In genomic region chr13:32538621-32539246, GRCh38 we compare ENCODE assay signal across 8 cellular contexts. TPM values are rescaled to one million over a fixed set of nuclear protein-coding genes. Genes with fewer than 3 reads are reported as not detected.
DNase-seq lines count a peak whose midpoint lies in the region; ATAC-seq and TF ChIP-seq lines count a peak whose summit lies in the region.

N4BP2L2 (minus strand) TSS chr13:32538795; CDS start chr13:32537027, 1,768 bp downstream.

- peak; percentile 94 for ATAC-seq in GM19351 (IDR thresholded peaks at IDR 0.05; ENCODE audit: unreplicated experiment)
- peak; percentile 96 for ATAC-seq in HG03521 (IDR thresholded peaks at IDR 0.05; ENCODE audit: unreplicated experiment)
- peak; percentile 99 for ATAC-seq in left colon

- H3K27ac Mint-ChIP-seq in activated CD4-positive, alpha-beta T cell treated with anti-CD3 and anti-CD28 coated beads, Interleukin-2, amount 10 ng/mL, durations not matched to agents 7 days and 5 days, result peak within 1 kb of the TSS; percentile 98

- no peaks in the 10 kb centered on the region for H3K9me3 Mint-ChIP-seq in activated CD4-positive, alpha-beta T cell treated with anti-CD3 and anti-CD28 coated beads, Interleukin-2, amount 10 ng/mL, durations not matched to agents 7 days and 5 days

- no peak for TF ChIP-seq CTCF in coronary artery (IDR thresholded peaks at IDR 0.05)

- H3K4me3 Mint-ChIP-seq in activated CD4-positive, alpha-beta T cell treated with anti-CD3 and anti-CD28 coated beads, Interleukin-2, amount 10 ng/mL, durations not matched to agents 7 days and 5 days, result peak within 1 kb of the TSS; percentile 90

- peak within 1 kb of the TSS; percentile 88 to 94 for H3K27ac ChIP-seq in coronary artery

- peaks cover 45% of the 10 kb centered on the region for H3K4me1 Mint-ChIP-seq in activated CD4-positive, alpha-beta T cell treated with anti-CD3 and anti-CD28 coated beads, Interleukin-2, amount 10 ng/mL, durations not matched to agents 7 days and 5 days

- intact Hi-C loops in left colon (cut with DNase I, micrococcal nuclease), result no loop called here

- CTCF ChIA-PET in activated CD4-positive, alpha-beta T cell treated with anti-CD3 and anti-CD28 coated beads, Interleukin-2, amount 10 ng/mL, durations not matched to agents 7 days and 5 days (lab: Charles Lee), result interaction anchor here (0.6 to 1.8 kb wide), 6 partner anchors 42 to 655 kb away, joined by 3 to 5 read pairs (median 3); partner anchors contain the start of gene PDS5B

- H3K4me3 ChIP-seq in coronary artery, result peak within 1 kb of the TSS; percentile 90

- peaks cover 7% of the 10 kb centered on the region for H3K27me3 Mint-ChIP-seq in activated CD4-positive, alpha-beta T cell treated with anti-CD3 and anti-CD28 coated beads, Interleukin-2, amount 10 ng/mL, durations not matched to agents 7 days and 5 days

- POLR2A ChIA-PET in activated CD4-positive, alpha-beta T cell treated with anti-CD3 and anti-CD28 coated beads, Interleukin-2, amount 10 ng/mL, durations not matched to agents 7 days and 5 days (lab: Charles Lee), result no interaction called here

- H3K36me3 Mint-ChIP-seq in activated CD4-positive, alpha-beta T cell treated with anti-CD3 and anti-CD28 coated beads, Interleukin-2, amount 10 ng/mL, durations not matched to agents 7 days and 5 days (ENCODE audit: low read depth), result peaks cover 40% of the 10 kb centered on the region

- DNase-seq in C1 segment of cervical spinal cord (lab: John Stamatoyannopoulos, UW) (peak; percentile 49 to 96 (median 89)), NCI-H69 (lab: John Stamatoyannopoulos, UW) (peak; percentile 95), coronary artery (ENCODE audit: low spot score) (peak; percentile 96), left colon (peak; percentile 92 to 96)
- peak; percentile 95 for DNase-seq in activated CD4-positive, alpha-beta T cell treated with anti-CD3 and anti-CD28 coated beads, Interleukin-2, amount 10 ng/mL, durations not matched to agents 7 days and 5 days
- peak; percentile 92 for DNase-seq in stimulated activated CD4-positive, alpha-beta T cell treated with anti-CD3 and anti-CD28 coated beads, Interleukin-1b, Interleukin-23, amount 100 ng/mL, for 48 hours

RNA-seq across cellular contexts. Expression of gene N4BP2L2, which starts in this region (rescaled TPM):
- 100 to 1,000 TPM; 134 to 136 TPM for total RNA-seq in activated CD4-positive, alpha-beta T cell treated with anti-CD3 and anti-CD28 coated beads, Interleukin-2, amount 10 ng/mL, durations not matched to agents 7 days and 5 days
- total RNA-seq in left colon, result 100 to 1,000 TPM in 1 of 2 donors, 10 to 100 TPM in 1; 87.6 to 101 TPM

Comparison
In these comparisons a context has a peak if more than half of its experiments do, and no peak if none do; other contexts are left out.
1. Peak in every context shown above with its lines: DNase-seq, ATAC-seq, H3K4me3 ChIP-seq and H3K27ac ChIP-seq.